In genomic region chr1:101111461-101111860, GRCh38 we compare ENCODE assay signal across 13 cellular contexts.
DNase-seq lines count a peak whose midpoint lies in the region; ATAC-seq and TF ChIP-seq lines count a peak whose summit lies in the region.
"Had no signal": no experiment of that assay in that cellular context is flagged by ENCODE, and none has a peak within 500 bp of the region (broad histone marks: within the 10 kb centered on the region; RNA-seq: fewer than 3 reads in every experiment).

No MANE protein-coding gene starts in this region.

- no peak for DNase-seq in activated T-cell treated with anti-CD3 and anti-CD28 coated beads, Interleukin-2, amount 50 U/mL, for 72 hours
- DNase-seq in activated T-cell treated with anti-CD3 and anti-CD28 coated beads for 4 hours (no peak), OCI-LY7 (ENCODE audit: low spot score) (no peak), H9 (no peak), NCI-H146 (lab: John Stamatoyannopoulos, UW) (no peak)
- no peak for DNase-seq in stimulated activated effector memory CD8-positive, alpha-beta T cell treated with anti-CD3 and anti-CD28 coated beads, Interleukin-12 subunit alpha, Interleukin-12 subunit beta, amount 100 ng/mL, for 72 hours (ENCODE audit: low spot score in 2 of 2)
- no peak for DNase-seq in stimulated activated CD4-positive, alpha-beta T cell treated with anti-CD3 and anti-CD28 coated beads, Interleukin-12 subunit alpha, Interleukin-12 subunit beta, amount 100 ng/mL, for 4 hours
- DNase-seq: GOT3, IMR-90, NCI-H1105 treated with DMSO at 0.1 percent for 48 hours, NCI-H2227 treated with DMSO at 0.1 percent for 48 hours had no signal

- no peaks in the 10 kb centered on the region for H3K79me1 ChIP-seq in H9 (ENCODE audit: insufficient read depth, low read depth, low read length, poor library complexity, severe bottlenecking)

- H3K4me1 ChIP-seq in OCI-LY7 (ENCODE audit: insufficient read depth, low read length, poor library complexity, severe bottlenecking), result peaks cover 12% of the 10 kb centered on the region
- H3K4me1 ChIP-seq in duodenal mucosa (ENCODE audit: control insufficient read depth in 1 of 2, insufficient read depth in 2 of 2, low read length in 2 of 2), result peaks cover 0 to 3% of the 10 kb centered on the region in 2 donors
- H3K4me1 ChIP-seq in H9 (ENCODE audit: insufficient read depth, low read length), result no peaks in the 10 kb centered on the region

- no peak overlapping the region for H2BK20ac ChIP-seq in H9 (ENCODE audit: low read depth, low read length, poor library complexity, severe bottlenecking)

- H3K27me3 ChIP-seq in duodenal mucosa (ENCODE audit: control insufficient read depth in 1 of 2, insufficient read depth in 2 of 2, low read length in 2 of 2), result no peaks in the 10 kb centered on the region
- H3K27me3 ChIP-seq in H9 (ENCODE audit: insufficient read depth, low read length), result no peaks in the 10 kb centered on the region

- CTCF ChIA-PET in OCI-LY7 (lab: Charles Lee; ENCODE audit: unreplicated experiment), result no interaction called here

- H2AFZ ChIP-seq in OCI-LY7 (ENCODE audit: low read length), result peak overlapping the region; percentile 55; the same call in 1 of the 2 replicates
- H2AFZ ChIP-seq in H9 (ENCODE audit: low read length), result no peak overlapping the region

- H3K36me3 Mint-ChIP-seq in activated T-cell treated with anti-CD3 and anti-CD28 coated beads, Interleukin-2, amount 50 U/mL, for 72 hours (ENCODE audit: insufficient read depth in 2 of 2), result peaks cover 3 to 20% of the 10 kb centered on the region in 2 donors
- H3K36me3 Mint-ChIP-seq in stimulated activated effector memory CD8-positive, alpha-beta T cell treated with anti-CD3 and anti-CD28 coated beads, Interleukin-12 subunit alpha, Interleukin-12 subunit beta, amount 100 ng/mL, for 72 hours, result no peaks in the 10 kb centered on the region
- no peaks in the 10 kb centered on the region; a peak in 1 of 7 replicates for H3K36me3 Mint-ChIP-seq in H9 (ENCODE audit: insufficient read depth in 1 of 3, low read depth in 3 of 3)

- H3K9me3 ChIP-seq in OCI-LY7 (ENCODE audit: low read length) (no peaks in the 10 kb centered on the region), duodenal mucosa (ENCODE audit: control insufficient read depth in 1 of 2, low read length in 2 of 2) (no peaks in the 10 kb centered on the region), H9 (ENCODE audit: control insufficient read depth, low read depth, low read length) (no peaks in the 10 kb centered on the region)

- no CpG with 5 or more reads among the region's 1 CpG for WGBS in H9 (ENCODE audit: extremely low coverage, insufficient read length, low lambda C conversion rate)

- peaks cover 65% of the 10 kb centered on the region for H3K4me1 Mint-ChIP-seq in activated T-cell treated with anti-CD3 and anti-CD28 coated beads, Interleukin-2, amount 50 U/mL, for 72 hours (ENCODE audit: low read depth)
- H3K4me1 Mint-ChIP-seq in stimulated activated effector memory CD8-positive, alpha-beta T cell treated with anti-CD3 and anti-CD28 coated beads, Interleukin-12 subunit alpha, Interleukin-12 subunit beta, amount 100 ng/mL, for 72 hours, result peaks cover 33% of the 10 kb centered on the region
- H3K4me1 Mint-ChIP-seq in H9, result no peaks in the 10 kb centered on the region
- H3K4me1 Mint-ChIP-seq: neural crest cell had no signal

- no peak overlapping the region for H2BK12ac ChIP-seq in H9 (ENCODE audit: insufficient read length, low read depth, low read length)

- no peak for ATAC-seq in activated T-cell treated with anti-CD3 and anti-CD28 coated beads, Interleukin-2, amount 50 U/mL, for 72 hours (replicated peaks in 1 of 2)
- ATAC-seq in stimulated activated effector memory CD8-positive, alpha-beta T cell treated with anti-CD3 and anti-CD28 coated beads, Interleukin-12 subunit alpha, Interleukin-12 subunit beta, amount 100 ng/mL, for 72 hours, result no peak

- H3K36me3 ChIP-seq in OCI-LY7 (ENCODE audit: insufficient read depth, low read length) (no peaks in the 10 kb centered on the region), duodenal mucosa (ENCODE audit: control insufficient read depth in 1 of 2, insufficient read depth in 2 of 2, low read length in 2 of 2) (no peaks in the 10 kb centered on the region)

- H3K27ac ChIP-seq in OCI-LY7 (ENCODE audit: low read depth, low read length, poor library complexity, severe bottlenecking), result no peak overlapping the region
- peak overlapping the region; percentile 36 for H3K27ac ChIP-seq in duodenal mucosa (ENCODE audit: low read depth, low read length)
- no peak overlapping the region for H3K27ac ChIP-seq in H9 (ENCODE audit: insufficient read length, low read depth, low read length)

- intact Hi-C loops in OCI-LY7 (cut with micrococcal nuclease; ENCODE audit: unreplicated experiment), result no loop called here

- no peak overlapping the region for H4K5ac ChIP-seq in H9 (ENCODE audit: insufficient read length, low read depth, low read length)

- no peak overlapping the region for H3T11ph ChIP-seq in H9 (ENCODE audit: low read length)

- no peak overlapping the region for H3K4me3 ChIP-seq in OCI-LY7 (ENCODE audit: low read depth, low read length, poor library complexity, severe bottlenecking)
- no peak overlapping the region for H3K4me3 ChIP-seq in duodenal mucosa (ENCODE audit: low read depth in 1 of 2, low read length in 2 of 2)

- H3K9me3 Mint-ChIP-seq in activated T-cell treated with anti-CD3 and anti-CD28 coated beads, Interleukin-2, amount 50 U/mL, for 72 hours, result peaks cover 4 to 12% of the 10 kb centered on the region in 2 donors
- H3K9me3 Mint-ChIP-seq in stimulated activated effector memory CD8-positive, alpha-beta T cell treated with anti-CD3 and anti-CD28 coated beads, Interleukin-12 subunit alpha, Interleukin-12 subunit beta, amount 100 ng/mL, for 72 hours, result peaks cover 5% of the 10 kb centered on the region
- H3K9me3 Mint-ChIP-seq in H9, result 0 out of 5 replicates have a peak, but pooled peaks cover 0 to 3% of the 10 kb centered on the region in 2 experiments
- H3K9me3 Mint-ChIP-seq: neural crest cell had no signal

- peak overlapping the region; percentile 58 to 72 for H3K4me3 Mint-ChIP-seq in activated T-cell treated with anti-CD3 and anti-CD28 coated beads, Interleukin-2, amount 50 U/mL, for 72 hours
- no peak overlapping the region for H3K4me3 Mint-ChIP-seq in stimulated activated effector memory CD8-positive, alpha-beta T cell treated with anti-CD3 and anti-CD28 coated beads, Interleukin-12 subunit alpha, Interleukin-12 subunit beta, amount 100 ng/mL, for 72 hours
- no peak overlapping the region for H3K4me3 Mint-ChIP-seq in H9
- H3K4me3 Mint-ChIP-seq: neural crest cell had no signal

- no peak overlapping the region for H3K23ac ChIP-seq in H9 (ENCODE audit: insufficient read length, low read depth, low read length)

- H3K79me2 ChIP-seq in OCI-LY7 (ENCODE audit: insufficient read depth, low read depth, low read length) (no peaks in the 10 kb centered on the region), H9 (ENCODE audit: insufficient read depth, low read length) (no peaks in the 10 kb centered on the region)

- no peak overlapping the region for H2BK120ac ChIP-seq in H9 (ENCODE audit: low read depth, low read length, poor library complexity, severe bottlenecking)

- no peak overlapping the region for H4K91ac ChIP-seq in H9 (ENCODE audit: insufficient read length, low read depth, low read length)

- H3K4me2 ChIP-seq in OCI-LY7 (ENCODE audit: low read length) (no peak overlapping the region), H9 (ENCODE audit: insufficient read depth, insufficient read length, low read length) (no peak overlapping the region)

- BruUV-seq in OCI-LY7 (replicated peaks; lab: Mats Ljungman, UMichigan), result no TSS peak

- no peak overlapping the region for H2AK5ac ChIP-seq in H9 (ENCODE audit: insufficient read length, low read length)

- no peak overlapping the region for H3K14ac ChIP-seq in H9 (ENCODE audit: insufficient read depth, low read length)

- no peak overlapping the region for H2BK15ac ChIP-seq in H9 (ENCODE audit: low read depth, low read length)

- no peak overlapping the region for H3K4ac ChIP-seq in H9 (ENCODE audit: low read depth, low read length)

- H3K23me2 ChIP-seq in H9 (ENCODE audit: insufficient read length, low read depth, low read length, poor library complexity, severe bottlenecking), result no peaks in the 10 kb centered on the region

- POLR2A ChIA-PET in OCI-LY7 (lab: Charles Lee), result no interaction called here

- H3K27me3 Mint-ChIP-seq in activated T-cell treated with anti-CD3 and anti-CD28 coated beads, Interleukin-2, amount 50 U/mL, for 72 hours (ENCODE audit: low read depth), result no peaks in the 10 kb centered on the region
- H3K27me3 Mint-ChIP-seq in H9 (ENCODE audit: low read depth), result no peaks in the 10 kb centered on the region; the same call in 1 of the 2 replicates

- no peaks in the 10 kb centered on the region for H4K20me1 ChIP-seq in OCI-LY7 (ENCODE audit: insufficient read depth, low read length)
- H4K20me1 ChIP-seq in H9 (ENCODE audit: control insufficient read depth, insufficient read depth, insufficient read length), result no peaks in the 10 kb centered on the region

- no peak overlapping the region for H3K56ac ChIP-seq in H9 (ENCODE audit: insufficient read length, low read depth, low read length)

- no peaks in the 10 kb centered on the region for H3K9me2 ChIP-seq in OCI-LY7 (ENCODE audit: insufficient read depth, low read length)

- H3K9ac ChIP-seq in duodenal mucosa (ENCODE audit: low read depth in 1 of 2, low read length in 2 of 2) (no peak overlapping the region), H9 (ENCODE audit: extremely low read depth, insufficient read length, low read length) (no peak overlapping the region)

- no peak overlapping the region for H4K8ac ChIP-seq in H9 (replicated peaks; ENCODE audit: insufficient read length, low read depth, low read length)

- TF ChIP-seq CTCF in OCI-LY7 (conservative IDR thresholded peaks at IDR 0.05; ENCODE audit: low read length) (no peak), H9 (conservative IDR thresholded peaks at IDR 0.05) (no peak)

- H3K18ac ChIP-seq in H9 (ENCODE audit: insufficient read length, low read depth, low read length), result no peak overlapping the region

- H3K27ac Mint-ChIP-seq in activated T-cell treated with anti-CD3 and anti-CD28 coated beads, Interleukin-2, amount 50 U/mL, for 72 hours, result peak overlapping the region; percentile 91
- peak overlapping the region; percentile 80 for H3K27ac Mint-ChIP-seq in stimulated activated effector memory CD8-positive, alpha-beta T cell treated with anti-CD3 and anti-CD28 coated beads, Interleukin-12 subunit alpha, Interleukin-12 subunit beta, amount 100 ng/mL, for 72 hours
- H3K27ac Mint-ChIP-seq in H9, result no peak overlapping the region

- H2BK5ac ChIP-seq in H9 (ENCODE audit: insufficient read length, low read length), result no peak overlapping the region

Comparison
In these comparisons a context has a peak if more than half of its experiments do, and no peak if none do; other contexts are left out.
1. H3K27ac Mint-ChIP-seq: peak in activated T-cell treated with anti-CD3 and anti-CD28 coated beads, Interleukin-2, amount 50 U/mL, for 72 hours (single experiment) and stimulated activated effector memory CD8-positive, alpha-beta T cell treated with anti-CD3 and anti-CD28 coated beads, Interleukin-12 subunit alpha, Interleukin-12 subunit beta, amount 100 ng/mL, for 72 hours (single experiment); none in H9 (0 of 3).
2. H3K4me3 Mint-ChIP-seq: peak in activated T-cell treated with anti-CD3 and anti-CD28 coated beads, Interleukin-2, amount 50 U/mL, for 72 hours (2 of 2); none in stimulated activated effector memory CD8-positive, alpha-beta T cell treated with anti-CD3 and anti-CD28 coated beads, Interleukin-12 subunit alpha, Interleukin-12 subunit beta, amount 100 ng/mL, for 72 hours (single experiment) and H9 (0 of 2).